Comparison of ENCODE assay signal across 10 cellular contexts in the genomic region with DNA sequence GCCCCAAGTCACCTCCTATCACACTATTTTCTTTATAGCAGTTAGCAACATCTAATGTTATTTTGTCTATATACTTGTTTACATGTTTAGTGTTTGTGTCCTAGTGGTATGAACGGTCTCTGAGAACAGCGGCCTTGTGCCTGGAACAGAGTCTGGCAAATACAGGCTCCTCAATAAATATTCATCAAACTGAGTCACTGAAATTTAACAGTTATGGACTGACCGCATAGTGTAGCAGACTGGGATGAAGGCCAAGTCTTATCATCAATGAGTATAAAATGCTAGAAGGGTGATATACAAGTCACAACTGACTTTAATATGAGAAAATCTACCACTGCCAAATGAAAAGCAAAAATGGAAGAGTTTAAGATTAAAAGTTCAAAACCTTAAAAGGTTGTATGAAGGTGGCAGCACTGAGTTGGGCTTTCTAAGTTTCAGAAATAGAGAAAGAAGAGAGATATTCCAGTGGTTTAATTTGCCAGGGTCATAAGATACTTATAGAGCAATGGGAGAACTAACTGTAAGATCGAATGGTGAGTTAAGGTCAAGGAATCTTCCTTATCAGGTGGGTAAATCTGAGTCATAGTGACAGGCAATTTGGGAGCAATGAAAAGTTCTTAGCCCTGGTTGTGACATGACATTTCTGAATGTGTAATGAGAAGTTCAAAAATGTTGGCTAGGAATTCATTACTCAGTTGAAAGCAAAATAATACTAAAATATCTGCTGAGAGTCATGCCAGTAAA. TPM values are rescaled to one million over a fixed set of nuclear protein-coding genes. Genes with fewer than 3 reads are reported as not detected.
DNase-seq lines count a peak whose midpoint lies in the region; ATAC-seq and TF ChIP-seq lines count a peak whose summit lies in the region.
"Had no signal": no experiment of that assay in that cellular context is flagged by ENCODE, and none has a peak within 500 bp of the region (broad histone marks: within the 10 kb centered on the region; RNA-seq: fewer than 3 reads in every experiment).

No MANE protein-coding gene starts in this region.

- no peaks in the 10 kb centered on the region for H3K27me3 ChIP-seq in cardiac muscle cell

- peak overlapping the region; percentile 99 for H3K27ac Mint-ChIP-seq in activated CD8-positive, alpha-beta T cell treated with anti-CD3 and anti-CD28 coated beads for 36 hours
- H3K27ac Mint-ChIP-seq in CD14-positive monocyte = no peak overlapping the region

- H3K27me3 Mint-ChIP-seq in activated CD8-positive, alpha-beta T cell treated with anti-CD3 and anti-CD28 coated beads for 36 hours = no peaks in the 10 kb centered on the region
- H3K27me3 Mint-ChIP-seq in CD14-positive monocyte (ENCODE audit: low read depth in 3 of 3) = no peaks in the 10 kb centered on the region

- DNase-seq in cardiac muscle cell (ENCODE audit: low read depth in 1 of 2, low spot score in 1 of 2) (peak in 1 of 2 donors; percentile 67), Right ventricle myocardium inferior (ENCODE audit: missing footprints) (no peak), glomerular visceral epithelial cell (ENCODE audit: extremely low spot score) (peak; percentile 44), NCI-H2029 treated with DMSO at 0.1 percent for 48 hours (lab: John Stamatoyannopoulos, UW) (no peak), CD14-positive monocyte (ENCODE audit: low spot score) (no peak)
- DNase-seq in activated CD8-positive, alpha-beta T cell treated with anti-CD3 and anti-CD28 coated beads for 36 hours = no peak
- DNase-seq: MV-4-11 had no signal

- peaks cover 12% of the 10 kb centered on the region for H3K4me1 ChIP-seq in cardiac muscle cell (ENCODE audit: low read depth)

- peaks cover 18% of the 10 kb centered on the region for H3K36me3 Mint-ChIP-seq in activated CD8-positive, alpha-beta T cell treated with anti-CD3 and anti-CD28 coated beads for 36 hours (ENCODE audit: low read depth)
- no peaks in the 10 kb centered on the region for H3K36me3 Mint-ChIP-seq in CD14-positive monocyte

- H3K27ac ChIP-seq in cardiac muscle cell = peak overlapping the region; percentile 67

- ATAC-seq in Right ventricle myocardium inferior (no peak), GM18909 (IDR thresholded peaks at IDR 0.05; ENCODE audit: poor library complexity, unreplicated experiment) (no peak), HG03354 (IDR thresholded peaks at IDR 0.05; ENCODE audit: poor library complexity, severe bottlenecking, unreplicated experiment) (no peak)
- no peak for ATAC-seq in activated CD8-positive, alpha-beta T cell treated with anti-CD3 and anti-CD28 coated beads for 36 hours
- ATAC-seq: Panc1 had no signal

- TF ChIP-seq CTCF in cardiac muscle cell (IDR thresholded peaks at IDR 0.05; ENCODE audit: low read depth, low read length) (peak; percentile 27), CD14-positive monocyte (IDR thresholded peaks at IDR 0.05) (no peak)
- no peak for TF ChIP-seq CTCF in activated CD8-positive, alpha-beta T cell treated with anti-CD3 and anti-CD28 coated beads for 36 hours (IDR thresholded peaks at IDR 0.05)

- H3K4me3 ChIP-seq in cardiac muscle cell = no peak overlapping the region

- H3K9me3 Mint-ChIP-seq in activated CD8-positive, alpha-beta T cell treated with anti-CD3 and anti-CD28 coated beads for 36 hours = peaks cover 6% of the 10 kb centered on the region
- no peaks in the 10 kb centered on the region for H3K9me3 Mint-ChIP-seq in CD14-positive monocyte

- H3K36me3 ChIP-seq in cardiac muscle cell = no peaks in the 10 kb centered on the region

- CTCF ChIA-PET in activated CD8-positive, alpha-beta T cell treated with anti-CD3 and anti-CD28 coated beads for 36 hours (lab: Charles Lee) = no interaction called here

- POLR2A ChIA-PET in activated CD8-positive, alpha-beta T cell treated with anti-CD3 and anti-CD28 coated beads for 36 hours (lab: Charles Lee) = interaction anchor here (2.2 to 2.4 kb wide), 2 partner anchors 33 to 35 kb away, joined by 12 to 20 read pairs; a partner anchor contains a TSS

- H3K4me1 Mint-ChIP-seq in activated CD8-positive, alpha-beta T cell treated with anti-CD3 and anti-CD28 coated beads for 36 hours (ENCODE audit: low read depth) = peaks cover 30% of the 10 kb centered on the region
- peaks cover 8% of the 10 kb centered on the region for H3K4me1 Mint-ChIP-seq in CD14-positive monocyte

- intact Hi-C loops in Right ventricle myocardium inferior (cut with DNase I) = no loop called here
- intact Hi-C loops in activated CD8-positive, alpha-beta T cell treated with anti-CD3 and anti-CD28 coated beads for 36 hours (cut with micrococcal nuclease) = loop anchor here (2.0 kb wide), 1 partner anchor 31 kb away; no protein-coding TSS in a partner anchor
- intact Hi-C loops in CD14-positive monocyte (cut with micrococcal nuclease) = no loop called here

- no peak overlapping the region for H3K4me3 Mint-ChIP-seq in activated CD8-positive, alpha-beta T cell treated with anti-CD3 and anti-CD28 coated beads for 36 hours
- no peak overlapping the region for H3K4me3 Mint-ChIP-seq in CD14-positive monocyte

- H3K9me3 ChIP-seq in cardiac muscle cell (ENCODE audit: low read depth) = no peaks in the 10 kb centered on the region

RNA-seq across cellular contexts. Expression of a gene that starts 34.9 kb away (rescaled TPM):
- total RNA-seq in cardiac muscle cell (32.3 and 32.4 TPM in 2 replicates), Right ventricle myocardium inferior (2.0 TPM)
- polyA plus RNA-seq in cardiac muscle cell (47.0 and 50.1 TPM in 2 replicates), CD14-positive monocyte (under 1 TPM in 1 of 2 donors, not detected in 1; 0.11 TPM)
- 1 to 10 TPM; 4.7 to 7.7 TPM for total RNA-seq in activated CD8-positive, alpha-beta T cell treated with anti-CD3 and anti-CD28 coated beads for 36 hours
